21 cellular contexts compared by ENCODE assay signal in genomic region chrX:54641530-54641929, GRCh38.
DNase-seq lines count a peak whose midpoint lies in the region; ATAC-seq and TF ChIP-seq lines count a peak whose summit lies in the region.
"Had no signal": no experiment of that assay in that cellular context is flagged by ENCODE, and none has a peak within 500 bp of the region (broad histone marks: within the 10 kb centered on the region; RNA-seq: fewer than 3 reads in every experiment).

No MANE protein-coding gene starts in this region.

- no peaks in the 10 kb centered on the region for H3K27me3 Mint-ChIP-seq in activated T-helper 2 cell treated with anti-CD3 and anti-CD28 coated beads, Interferon-gamma antibody, Interleukin-2, Interleukin-4, amounts not matched to agents 10 μg/mL and 5 μg/mL and 100 μg/mL, durations not matched to agents 14 hours and 24 hours and 36 hours (ENCODE audit: low read depth)
- H3K27me3 Mint-ChIP-seq in type B pancreatic cell, result no peaks in the 10 kb centered on the region
- H3K27me3 Mint-ChIP-seq: activated naive CD4-positive, alpha-beta T cell treated with anti-CD3 and anti-CD28 coated beads, Interleukin-2, amount 50 U/mL, for 24 hours had no signal

- H3K9me3 Mint-ChIP-seq in activated T-helper 2 cell treated with anti-CD3 and anti-CD28 coated beads, Interferon-gamma antibody, Interleukin-2, Interleukin-4, amounts not matched to agents 10 μg/mL and 5 μg/mL and 100 μg/mL, durations not matched to agents 14 hours and 24 hours and 36 hours, result peaks cover 4% of the 10 kb centered on the region
- H3K9me3 Mint-ChIP-seq in type B pancreatic cell, result no peaks in the 10 kb centered on the region
- H3K9me3 Mint-ChIP-seq: activated naive CD4-positive, alpha-beta T cell treated with anti-CD3 and anti-CD28 coated beads, Interleukin-2, amount 50 U/mL, for 24 hours had no signal

- peak; percentile 0 for DNase-seq in NCI-H82 treated with DMSO at 0.1 percent for 48 hours (lab: John Stamatoyannopoulos, UW; ENCODE audit: unreplicated experiment)
- no peak for DNase-seq in NCI-H82 (lab: John Stamatoyannopoulos, UW)
- DNase-seq in activated T-helper 2 cell treated with anti-CD3 and anti-CD28 coated beads, Interferon-gamma antibody, Interleukin-2, Interleukin-4, amounts not matched to agents 10 μg/mL and 5 μg/mL and 100 μg/mL, durations not matched to agents 14 hours and 24 hours and 36 hours (ENCODE audit: low spot score), result no peak
- DNase-seq in left kidney (ENCODE audit: low read depth, low spot score), result peak; percentile 10
- no peak for DNase-seq in type B pancreatic cell (ENCODE audit: extremely low spot score, unreplicated experiment)
- DNase-seq in NCI-H1694 treated with DMSO at 0.1 percent for 48 hours (lab: John Stamatoyannopoulos, UW), result no peak
- no peak for DNase-seq in activated naive CD4-positive, alpha-beta T cell (lab: John Stamatoyannopoulos, UW)
- DNase-seq: activated CD4-positive, alpha-beta T cell treated with anti-CD3 and anti-CD28 coated beads, Interleukin-2, amount 50 U/mL, for 48 hours; activated T-cell treated with anti-CD3 and anti-CD28 coated beads for 4 hours; effector CD8-positive, alpha-beta T cell; EL; esophagus squamous epithelium; left colon; MG63; NCI-H1694; NK-92 treated with Interleukin-12 subunit alpha and Interleukin-12 subunit beta, amount 100 ng/mL, for 24 hours; stimulated activated CD4-positive, alpha-beta T cell treated with anti-CD3 and anti-CD28 coated beads, Interleukin-2, amount 100 ng/mL, for 48 hours; stimulated activated naive CD8-positive, alpha-beta T cell treated with anti-CD3 and anti-CD28 coated beads, Interleukin-15, Interleukin-2, amounts not matched to agents 100 U/mL and 50 U/mL, for 24 hours; transverse colon had no signal

- ATAC-seq in GM21737 (IDR thresholded peaks at IDR 0.05; ENCODE audit: unreplicated experiment), result no peak
- ATAC-seq: left colon; stimulated activated naive CD8-positive, alpha-beta T cell treated with anti-CD3 and anti-CD28 coated beads, Interleukin-15, Interleukin-2, amounts not matched to agents 100 U/mL and 50 U/mL, for 24 hours had no signal

- H3K36me3 Mint-ChIP-seq in activated T-helper 2 cell treated with anti-CD3 and anti-CD28 coated beads, Interferon-gamma antibody, Interleukin-2, Interleukin-4, amounts not matched to agents 10 μg/mL and 5 μg/mL and 100 μg/mL, durations not matched to agents 14 hours and 24 hours and 36 hours (ENCODE audit: low read depth), result peaks cover 3% of the 10 kb centered on the region
- H3K36me3 Mint-ChIP-seq in type B pancreatic cell, result no peaks in the 10 kb centered on the region

- no peak for TF ChIP-seq CTCF in type B pancreatic cell (conservative IDR thresholded peaks at IDR 0.05)

- intact Hi-C loops in activated T-helper 2 cell treated with anti-CD3 and anti-CD28 coated beads, Interferon-gamma antibody, Interleukin-2, Interleukin-4, amounts not matched to agents 10 μg/mL and 5 μg/mL and 100 μg/mL, durations not matched to agents 14 hours and 24 hours and 36 hours (cut with micrococcal nuclease), result loop anchor here (5.0 kb wide), 1 partner anchor 146 kb away; no protein-coding TSS in a partner anchor

- H3K4me3 Mint-ChIP-seq in activated T-helper 2 cell treated with anti-CD3 and anti-CD28 coated beads, Interferon-gamma antibody, Interleukin-2, Interleukin-4, amounts not matched to agents 10 μg/mL and 5 μg/mL and 100 μg/mL, durations not matched to agents 14 hours and 24 hours and 36 hours (ENCODE audit: low read depth), result no peak overlapping the region
- no peak overlapping the region for H3K4me3 Mint-ChIP-seq in type B pancreatic cell
- H3K4me3 Mint-ChIP-seq: activated naive CD4-positive, alpha-beta T cell treated with anti-CD3 and anti-CD28 coated beads, Interleukin-2, amount 50 U/mL, for 24 hours had no signal

- peak overlapping the region; percentile 5 for H3K27ac Mint-ChIP-seq in activated T-helper 2 cell treated with anti-CD3 and anti-CD28 coated beads, Interferon-gamma antibody, Interleukin-2, Interleukin-4, amounts not matched to agents 10 μg/mL and 5 μg/mL and 100 μg/mL, durations not matched to agents 14 hours and 24 hours and 36 hours
- H3K27ac Mint-ChIP-seq in type B pancreatic cell, result peak overlapping the region; percentile 100
- H3K27ac Mint-ChIP-seq: activated naive CD4-positive, alpha-beta T cell treated with anti-CD3 and anti-CD28 coated beads, Interleukin-2, amount 50 U/mL, for 24 hours had no signal

- H3K4me1 Mint-ChIP-seq in activated T-helper 2 cell treated with anti-CD3 and anti-CD28 coated beads, Interferon-gamma antibody, Interleukin-2, Interleukin-4, amounts not matched to agents 10 μg/mL and 5 μg/mL and 100 μg/mL, durations not matched to agents 14 hours and 24 hours and 36 hours (ENCODE audit: low read depth), result peaks cover 8% of the 10 kb centered on the region
- H3K4me1 Mint-ChIP-seq in type B pancreatic cell (ENCODE audit: unreplicated experiment), result peaks cover 8% of the 10 kb centered on the region

Comparison
In these comparisons a context has a peak if more than half of its experiments do, and no peak if none do; other contexts are left out.
1. DNase-seq: peak in NCI-H82 treated with DMSO at 0.1 percent for 48 hours (single experiment) and left kidney (single experiment); none in NCI-H82 (single experiment), activated T-helper 2 cell treated with anti-CD3 and anti-CD28 coated beads, Interferon-gamma antibody, Interleukin-2, Interleukin-4, amounts not matched to agents 10 μg/mL and 5 μg/mL and 100 μg/mL, durations not matched to agents 14 hours and 24 hours and 36 hours (single experiment), type B pancreatic cell (single experiment), NCI-H1694 treated with DMSO at 0.1 percent for 48 hours (single experiment) and activated naive CD4-positive, alpha-beta T cell (0 of 4).